ENCODE assay signal across 13 cellular contexts in genomic region chr13:110957181-110957884, GRCh38. TPM values are rescaled to one million over a fixed set of nuclear protein-coding genes. Genes with fewer than 3 reads are reported as not detected.
DNase-seq lines count a peak whose midpoint lies in the region; ATAC-seq and TF ChIP-seq lines count a peak whose summit lies in the region.
"Had no signal": no experiment of that assay in that cellular context is flagged by ENCODE, and none has a peak within 500 bp of the region (broad histone marks: within the 10 kb centered on the region; RNA-seq: fewer than 3 reads in every experiment).

No MANE protein-coding gene starts in this region.

- BruUV-seq in Calu3 (replicated peaks; lab: Mats Ljungman, UMichigan): no TSS peak

- no peaks in the 10 kb centered on the region for H3K27me3 Mint-ChIP-seq in Calu3 (ENCODE audit: unreplicated experiment)
- H3K27me3 Mint-ChIP-seq in activated T-helper 17 cell treated with anti-CD3 and anti-CD28 coated beads, Interleukin-2, amount 50 U/mL, for 72 hours: no peaks in the 10 kb centered on the region

- H3K27ac Mint-ChIP-seq in Calu3 (ENCODE audit: unreplicated experiment): peak overlapping the region; percentile 75
- H3K27ac Mint-ChIP-seq in activated T-helper 17 cell treated with anti-CD3 and anti-CD28 coated beads, Interleukin-2, amount 50 U/mL, for 72 hours: peak overlapping the region; percentile 9
- H3K27ac Mint-ChIP-seq: activated T-cell treated with anti-CD3 and anti-CD28 coated beads, Interleukin-2, amount 50 U/mL, for 24 hours had no signal

- H3K36me3 Mint-ChIP-seq in Calu3 (ENCODE audit: insufficient read depth, unreplicated experiment): peaks cover 15% of the 10 kb centered on the region
- H3K36me3 Mint-ChIP-seq in activated T-helper 17 cell treated with anti-CD3 and anti-CD28 coated beads, Interleukin-2, amount 50 U/mL, for 72 hours (ENCODE audit: low read depth): no peaks in the 10 kb centered on the region

- DNase-seq in Calu3 (no peak), HS-5 (ENCODE audit: low read depth) (peak; percentile 44), kidney tubule cell (ENCODE audit: low spot score) (peak; percentile 55), NOMO-1 treated with dmso at 0.1 percent for 144 hours (lab: John Stamatoyannopoulos, UW; ENCODE audit: unreplicated experiment) (no peak), iPS-NIHi11 (ENCODE audit: low spot score) (no peak)
- DNase-seq: activated CD4-positive, CD25-positive, alpha-beta regulatory T cell; activated T-cell treated with anti-CD3 and anti-CD28 coated beads, Interleukin-2, amount 50 U/mL, for 24 hours; caudate nucleus; DMS 273 treated with DMSO at 0.1 percent for 48 hours; SHP77 had no signal

- CTCF ChIA-PET in Calu3 (lab: Charles Lee): no interaction called here

- intact Hi-C loops in Calu3 (cut with micrococcal nuclease; ENCODE audit: unreplicated experiment): no loop called here

- H3K4me1 Mint-ChIP-seq in Calu3 (ENCODE audit: low read depth, unreplicated experiment): no peaks in the 10 kb centered on the region
- H3K4me1 Mint-ChIP-seq in activated T-helper 17 cell treated with anti-CD3 and anti-CD28 coated beads, Interleukin-2, amount 50 U/mL, for 72 hours: peaks cover 4% of the 10 kb centered on the region

- no peak overlapping the region for H3K4me3 Mint-ChIP-seq in Calu3 (ENCODE audit: low read depth, unreplicated experiment)
- H3K4me3 Mint-ChIP-seq in activated T-helper 17 cell treated with anti-CD3 and anti-CD28 coated beads, Interleukin-2, amount 50 U/mL, for 72 hours: no peak overlapping the region
- H3K4me3 Mint-ChIP-seq: activated T-cell treated with anti-CD3 and anti-CD28 coated beads, Interleukin-2, amount 50 U/mL, for 24 hours had no signal

- no peak for ATAC-seq in activated T-helper 17 cell treated with anti-CD3 and anti-CD28 coated beads, Interleukin-2, amount 50 U/mL, for 72 hours (replicated peaks)
- no peak for ATAC-seq in HG03159 (IDR thresholded peaks at IDR 0.05; ENCODE audit: unreplicated experiment)
- no peak for ATAC-seq in HG02623 (IDR thresholded peaks at IDR 0.05; ENCODE audit: unreplicated experiment)

- H3K9me3 Mint-ChIP-seq in Calu3 (ENCODE audit: low read depth, unreplicated experiment): no peaks in the 10 kb centered on the region
- no peaks in the 10 kb centered on the region for H3K9me3 Mint-ChIP-seq in activated T-helper 17 cell treated with anti-CD3 and anti-CD28 coated beads, Interleukin-2, amount 50 U/mL, for 72 hours

- TF ChIP-seq CTCF in Calu3 (IDR thresholded peaks at IDR 0.05; ENCODE audit: unreplicated experiment): no peak

RNA-seq across cellular contexts. Expression of gene ANKRD10, which starts 42.5 kb away (rescaled TPM):
- 109 and 120 TPM in 2 replicates for total RNA-seq in Calu3 (2022)
- total RNA-seq in activated T-helper 17 cell treated with anti-CD3 and anti-CD28 coated beads, Interleukin-2, amount 50 U/mL, for 72 hours: 100 to 1,000 TPM; 180 to 207 TPM

Comparison
In these comparisons a context has a peak if more than half of its experiments do, and no peak if none do; other contexts are left out.
1. DNase-seq: peak in HS-5 (single experiment) and kidney tubule cell (single experiment); none in Calu3 (single experiment), NOMO-1 treated with dmso at 0.1 percent for 144 hours (single experiment) and iPS-NIHi11 (single experiment).